16 cellular contexts compared by ENCODE assay signal in the genomic region with DNA sequence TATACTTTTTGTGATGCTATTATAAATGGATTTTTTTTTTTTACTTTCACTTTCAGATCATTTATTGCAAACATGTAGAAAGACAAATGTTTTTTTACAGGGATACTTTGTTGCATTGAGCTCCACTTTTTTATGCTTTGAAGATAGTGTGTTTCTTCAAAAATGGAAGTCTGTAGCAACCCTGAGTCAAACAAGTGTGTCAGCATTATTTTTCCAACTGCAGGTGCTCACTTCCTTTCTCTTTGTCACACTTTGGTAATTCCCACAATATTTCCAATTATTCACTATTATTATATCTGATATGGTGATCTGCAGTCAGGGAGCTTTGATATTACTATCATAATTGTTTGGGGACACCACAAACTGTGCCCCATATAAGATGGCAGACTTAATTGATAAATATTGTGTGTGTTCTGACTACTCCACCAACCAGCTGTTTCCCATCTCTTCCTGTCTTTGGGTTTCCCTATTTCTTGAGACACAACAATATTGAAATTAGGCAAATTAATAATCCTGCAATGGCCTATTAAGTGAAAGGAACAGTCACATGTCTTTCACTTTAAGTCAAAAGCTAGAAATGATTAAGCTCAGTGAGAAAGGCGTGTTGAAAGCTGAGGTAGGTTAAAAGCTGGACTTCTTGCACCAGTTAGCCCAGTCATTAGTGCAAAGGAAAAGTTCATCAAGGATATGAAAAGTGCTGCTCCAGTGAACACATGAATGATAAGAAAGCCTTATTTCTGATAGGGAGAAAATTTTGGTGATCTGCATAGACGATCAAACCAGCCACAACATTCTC.
DNase-seq lines count a peak whose midpoint lies in the region; ATAC-seq, FAIRE-seq and TF ChIP-seq lines count a peak whose summit lies in the region.
"Had no signal": no experiment of that assay in that cellular context is flagged by ENCODE, and none has a peak within 500 bp of the region (broad histone marks: within the 10 kb centered on the region; RNA-seq: fewer than 3 reads in every experiment).

No MANE protein-coding gene starts in this region.

- dilution Hi-C loops in IMR-90 (cut with HindIII; ENCODE audit: low sequenced_read_pairs, unreplicated experiment), result no loop called here

- H2BK15ac ChIP-seq in IMR-90 (ENCODE audit: low read depth, low read length), result no peak overlapping the region

- peaks cover 24% of the 10 kb centered on the region for H3K36me3 Mint-ChIP-seq in type B pancreatic cell

- H2BK5ac ChIP-seq in IMR-90 (ENCODE audit: low read depth, low read length, poor library complexity, severe bottlenecking), result no peak overlapping the region

- peaks cover 19% of the 10 kb centered on the region for H3K9me3 Mint-ChIP-seq in type B pancreatic cell

- peaks cover 5% of the 10 kb centered on the region for H3K4me1 Mint-ChIP-seq in type B pancreatic cell (ENCODE audit: unreplicated experiment)

- no peak overlapping the region for H4K91ac ChIP-seq in IMR-90 (ENCODE audit: insufficient read depth, low read depth, low read length)

- no peak overlapping the region for H3K56ac ChIP-seq in IMR-90 (ENCODE audit: extremely low read depth, insufficient read depth, low read length)

- H3K9ac ChIP-seq in IMR-90 (ENCODE audit: low read depth, low read length), result no peak overlapping the region
- H3K9ac ChIP-seq in GM12878 (ENCODE audit: control insufficient read depth, insufficient read depth, low read length), result no peak overlapping the region
- H3K9ac ChIP-seq: GM23248 had no signal

- H2AK9ac ChIP-seq in IMR-90 (replicated peaks; ENCODE audit: low read depth, low read length, poor library complexity), result no peak overlapping the region

- H3K27ac Mint-ChIP-seq in type B pancreatic cell, result no peak overlapping the region
- H3K27ac Mint-ChIP-seq: IgD-negative memory B cell had no signal

- no peak overlapping the region for H2BK120ac ChIP-seq in IMR-90 (ENCODE audit: low read depth, low read length)

- WGBS in IMR-90 (ENCODE audit: extremely low coverage in 2 of 2, insufficient read length in 1 of 2), 2 experiments, result no CpG with 5 or more reads among the region's 2 CpGs
- 0% methylated on average over 2 of the region's 2 CpGs for WGBS in GM12878 (ENCODE audit: insufficient coverage, insufficient replicate concordance, low lambda C conversion rate, missing lambda C conversion rate)

- no peak overlapping the region for H2AK5ac ChIP-seq in IMR-90 (ENCODE audit: low read depth, low read length)

- no peak overlapping the region for H2AFZ ChIP-seq in IMR-90 (replicated peaks; ENCODE audit: low read length, poor library complexity)
- H2AFZ ChIP-seq in GM12878 (ENCODE audit: control insufficient read depth, low read depth, low read length), result no peak overlapping the region
- H2AFZ ChIP-seq: GM23248 had no signal

- H3K4me3 ChIP-seq in IMR-90 (ENCODE audit: insufficient read depth, low read depth, low read length) (no peak overlapping the region), GM12878 (no peak overlapping the region)
- H3K4me3 ChIP-seq: GM23248 had no signal

- H3K9me3 ChIP-seq in IMR-90 (ENCODE audit: control insufficient read depth, insufficient read depth, low read length) (peaks cover 10% of the 10 kb centered on the region; the same call in 1 of the 2 replicates), GM12878 (replicated peaks; ENCODE audit: control insufficient read depth, insufficient read depth, low read length) (peaks cover 15% of the 10 kb centered on the region; the same call in 2 of the 3 replicates)

- in situ Hi-C loops in IMR-90 (cut with MboI; ENCODE audit: low sequenced_read_pairs) (no loop called here), GM12878 (cut with MboI) (no loop called here)

- intact Hi-C loops in IMR-90 (cut with micrococcal nuclease) (no loop called here), GM12878 (cut with micrococcal nuclease; ENCODE audit: unreplicated experiment) (loop anchor here (5.0 kb wide), 1 partner anchor 198 kb away; no protein-coding TSS in a partner anchor)

- H4K20me1 ChIP-seq in IMR-90 (ENCODE audit: insufficient read depth, low read length) (0 out of 2 replicates have a peak, but pooled peaks cover 3% of the 10 kb centered on the region), GM12878 (ENCODE audit: control insufficient read depth, insufficient read depth) (no peaks in the 10 kb centered on the region)

- no peak overlapping the region for H4K8ac ChIP-seq in IMR-90 (ENCODE audit: low read depth in 2 of 2, low read length in 2 of 2)

- H3K4me3 Mint-ChIP-seq in type B pancreatic cell, result no peak overlapping the region
- H3K4me3 Mint-ChIP-seq: CD4-positive, alpha-beta memory T cell had no signal

- POLR2A ChIA-PET in IMR-90 (lab: Charles Lee; ENCODE audit: unreplicated experiment), result no interaction called here
- POLR2A ChIA-PET in GM12878 (lab: Charles Lee), result interaction anchor here (0.5 to 1.2 kb wide), 7 partner anchors 8 to 1667 kb away, joined by 3 to 5 read pairs (median 4); no protein-coding TSS in a partner anchor

- no peak overlapping the region for H3K18ac ChIP-seq in IMR-90 (ENCODE audit: low read depth, low read length)

- TF ChIP-seq RAD21 in IMR-90 (IDR thresholded peaks at IDR 0.05; ENCODE audit: low read length) (no peak), GM12878 (IDR thresholded peaks at IDR 0.05; ENCODE audit: insufficient read depth, low read depth, low read length) (no peak)

- no peak overlapping the region for H3K4ac ChIP-seq in IMR-90 (ENCODE audit: low read depth, low read length)

- SMC1A ChIA-PET in GM12878 (lab: Charles Lee; ENCODE audit: uncharacterized antibody, unreplicated experiment), result interaction anchor here (0.6 to 2.3 kb wide), 22 partner anchors 9 to 311 kb away, joined by 3 to 15 read pairs (median 4); no protein-coding TSS in a partner anchor

- no peaks in the 10 kb centered on the region for H3K27me3 Mint-ChIP-seq in type B pancreatic cell
- H3K27me3 Mint-ChIP-seq: CD4-positive, alpha-beta memory T cell; IgD-negative memory B cell had no signal

- no peak for FAIRE-seq in GM12878 (lab: Jason Lieb, UNC)
- FAIRE-seq: H54 had no signal

- H3K9me1 ChIP-seq in IMR-90 (ENCODE audit: insufficient read depth, low read length), result no peaks in the 10 kb centered on the region

- H2BK20ac ChIP-seq in IMR-90 (ENCODE audit: low read depth, low read length), result no peak overlapping the region

- H3K36me3 ChIP-seq in IMR-90 (ENCODE audit: control insufficient read depth, insufficient read depth, low read length) (no peaks in the 10 kb centered on the region), GM12878 (ENCODE audit: control insufficient read depth in 2 of 2, insufficient read depth in 2 of 2, low read length in 1 of 2) (no peaks in the 10 kb centered on the region)

- no TSS peak for BruUV-seq in IMR-90 (replicated peaks; lab: Mats Ljungman, UMichigan)
- BruUV-seq in GM12878 (replicated peaks; lab: Mats Ljungman, UMichigan), result TSS peak; percentile 45

- TF ChIP-seq POLR2A in IMR-90 (IDR thresholded peaks at IDR 0.05; ENCODE audit: low read depth, low read length), result no peak
- TF ChIP-seq POLR2A in GM12878 (IDR thresholded peaks at IDR 0.05; ENCODE audit: low read depth, low read length), result no peak

- peak in 1 of 2 experiments; percentile 32; a peak in 1 of 4 replicates for TF ChIP-seq EP300 in GM12878 (IDR thresholded peaks at IDR 0.05; ENCODE audit: borderline replicate concordance in 1 of 2, control insufficient read depth in 1 of 2, low read depth in 2 of 2, low read length in 2 of 2)

- H3K4me2 ChIP-seq in IMR-90 (ENCODE audit: low read depth, low read length) (no peak overlapping the region), GM12878 (ENCODE audit: control insufficient read depth, insufficient read depth) (peak overlapping the region; percentile 38; the same call in 1 of the 2 replicates)

- no peak overlapping the region for H4K5ac ChIP-seq in IMR-90 (ENCODE audit: low read depth, low read length)

- ATAC-seq in IMR-90 (ENCODE audit: low read depth), result no peak
- peak; percentile 89 for ATAC-seq in GM12878
- no peak for ATAC-seq in HG03175 (IDR thresholded peaks at IDR 0.05; ENCODE audit: unreplicated experiment)
- no peak for ATAC-seq in GM18520 (IDR thresholded peaks at IDR 0.05; ENCODE audit: unreplicated experiment)
- ATAC-seq: HCT116 had no signal

- peak; percentile 11 for DNase-seq in NCI-H82 treated with DMSO at 0.1 percent for 48 hours (lab: John Stamatoyannopoulos, UW; ENCODE audit: unreplicated experiment)
- no peak for DNase-seq in NCI-H82 (lab: John Stamatoyannopoulos, UW)
- DNase-seq in IMR-90, result no peak
- no peak for DNase-seq in GM12878 (ENCODE audit: low read depth, low spot score)
- no peak for DNase-seq in type B pancreatic cell (ENCODE audit: extremely low spot score, unreplicated experiment)
- DNase-seq: AML-193; C1 segment of cervical spinal cord; CD4-positive, alpha-beta memory T cell; DMS79; GM23248 had no signal

- no peak overlapping the region for H3K14ac ChIP-seq in IMR-90 (replicated peaks; ENCODE audit: low read depth, low read length)

- CTCF ChIA-PET in IMR-90 (lab: Yijun Ruan, JAX), result interaction anchor here (1.8 kb wide), 1 partner anchor 9 kb away, joined by 7 read pairs; no protein-coding TSS in a partner anchor
- CTCF ChIA-PET in GM12878 (lab: Yijun Ruan, JAX), result interaction anchor here (0.8 to 2.2 kb wide), 7 partner anchors 9 to 73 kb away, joined by 3 to 6 read pairs (median 4); no protein-coding TSS in a partner anchor

- H3K27ac ChIP-seq in IMR-90 (ENCODE audit: insufficient read depth, low read length) (no peak overlapping the region), GM12878 (ENCODE audit: control insufficient read depth, insufficient read depth) (no peak overlapping the region)
- H3K27ac ChIP-seq: 22Rv1, GM23248 had no signal

- H3K23ac ChIP-seq in IMR-90 (ENCODE audit: low read depth, low read length), result no peak overlapping the region

- H3K79me1 ChIP-seq in IMR-90 (ENCODE audit: low read depth in 1 of 2, low read length in 2 of 2), result peaks cover 13 to 18% of the 10 kb centered on the region in 2 experiments; a peak in 3 of 4 replicates

- TF ChIP-seq CTCF in IMR-90 (conservative IDR thresholded peaks at IDR 0.05; ENCODE audit: low read depth, low read length) (no peak), GM12878 (IDR thresholded peaks at IDR 0.05 in 2 of 3, conservative IDR thresholded peaks at IDR 0.05 in 1 of 3; ENCODE audit: control insufficient read depth in 2 of 3, extremely low read depth in 1 of 3, insufficient read depth in 1 of 3, low read depth in 3 of 3, low read length in 3 of 3) (no peak), type B pancreatic cell (conservative IDR thresholded peaks at IDR 0.05) (no peak)

- RAD21 ChIA-PET in GM12878 (lab: Charles Lee; ENCODE audit: unreplicated experiment), result interaction anchor here (1.1 to 2.4 kb wide), 8 partner anchors 9 to 198 kb away, joined by 3 to 19 read pairs (median 8); no protein-coding TSS in a partner anchor

- no peaks in the 10 kb centered on the region for H3K4me1 ChIP-seq in IMR-90 (ENCODE audit: control insufficient read depth, insufficient read depth, low read length)
- peaks cover 15% of the 10 kb centered on the region for H3K4me1 ChIP-seq in GM12878 (ENCODE audit: control insufficient read depth, insufficient read depth, low read length)

- H3K27me3 ChIP-seq in IMR-90 (ENCODE audit: control insufficient read depth, insufficient read depth, low read length) (no peaks in the 10 kb centered on the region), GM12878 (replicated peaks in 1 of 2; ENCODE audit: control insufficient read depth in 2 of 2, insufficient read depth in 2 of 2, low read length in 1 of 2) (no peaks in the 10 kb centered on the region)

- no peaks in the 10 kb centered on the region for H3K79me2 ChIP-seq in GM12878 (ENCODE audit: control insufficient read depth, insufficient read depth, low read length)
